17 cellular contexts compared by ENCODE assay signal in genomic region chr3:31255007-31255603, GRCh38.
DNase-seq lines count a peak whose midpoint lies in the region; ATAC-seq, FAIRE-seq and TF ChIP-seq lines count a peak whose summit lies in the region.
"Had no signal": no experiment of that assay in that cellular context is flagged by ENCODE, and none has a peak within 500 bp of the region (broad histone marks: within the 10 kb centered on the region; RNA-seq: fewer than 3 reads in every experiment).

No MANE protein-coding gene starts in this region.

- no peak for TF ChIP-seq CTCF in LNCaP clone FGC (IDR thresholded peaks at IDR 0.05; ENCODE audit: control insufficient read depth, extremely low read depth, insufficient read depth)
- no peak for TF ChIP-seq CTCF in keratinocyte (optimal IDR thresholded peaks at IDR 0.05 in 1 of 3, IDR thresholded peaks at IDR 0.05 in 1 of 3, conservative IDR thresholded peaks at IDR 0.05 in 1 of 3; ENCODE audit: extremely low read depth in 1 of 3, insufficient read depth in 2 of 3, low read length in 3 of 3)
- no peak for TF ChIP-seq CTCF in progenitor cell of endocrine pancreas (IDR thresholded peaks at IDR 0.05; ENCODE audit: unreplicated experiment)

- H4K20me1 ChIP-seq in keratinocyte (ENCODE audit: control insufficient read depth, extremely low read depth, insufficient read depth, low read length) = no peaks in the 10 kb centered on the region

- H3K4me1 Mint-ChIP-seq in progenitor cell of endocrine pancreas (ENCODE audit: low read depth) = peaks cover 3% of the 10 kb centered on the region

- no peak overlapping the region for H3K4me3 ChIP-seq in LNCaP clone FGC (ENCODE audit: low read depth, low read length)
- no peak overlapping the region for H3K4me3 ChIP-seq in keratinocyte (ENCODE audit: control insufficient read depth in 2 of 3, extremely low read depth in 1 of 3, insufficient read depth in 2 of 3, low read depth in 1 of 3, low read length in 3 of 3)
- H3K4me3 ChIP-seq: GM23248, HAP-1, SK-N-MC had no signal

- H3K9me1 ChIP-seq in keratinocyte (ENCODE audit: control insufficient read depth, extremely low read depth, insufficient read depth, low read length) = no peaks in the 10 kb centered on the region

- no peak overlapping the region for H3K4me3 Mint-ChIP-seq in progenitor cell of endocrine pancreas (ENCODE audit: low read depth)

- H3K27me3 Mint-ChIP-seq in progenitor cell of endocrine pancreas = no peaks in the 10 kb centered on the region

- dilution Hi-C loops in keratinocyte (cut with MboI; ENCODE audit: extremely low pct_ligation_motif_present, low sequenced_read_pairs) = no loop called here

- no peak overlapping the region for H2AFZ ChIP-seq in keratinocyte (ENCODE audit: control insufficient read depth, low read length)
- H2AFZ ChIP-seq: GM23248 had no signal

- peaks cover 16% of the 10 kb centered on the region for H3K9me3 Mint-ChIP-seq in progenitor cell of endocrine pancreas (ENCODE audit: low read depth)

- H3K36me3 Mint-ChIP-seq in progenitor cell of endocrine pancreas (ENCODE audit: insufficient read depth) = no peaks in the 10 kb centered on the region

- peak; percentile 44 for FAIRE-seq in keratinocyte (lab: Jason Lieb, UNC)

- H3K27ac Mint-ChIP-seq in progenitor cell of endocrine pancreas = peak overlapping the region; percentile 5

- no peaks in the 10 kb centered on the region for H3K27me3 ChIP-seq in keratinocyte (ENCODE audit: control insufficient read depth, extremely low read depth, insufficient read depth, low read length)

- no peak for ATAC-seq in GM19452 (IDR thresholded peaks at IDR 0.05; ENCODE audit: unreplicated experiment)

- H3K27ac ChIP-seq in keratinocyte (ENCODE audit: control insufficient read depth, insufficient read depth, low read length) = no peak overlapping the region
- H3K27ac ChIP-seq: GM23248, SK-N-MC had no signal

- H3K9me3 ChIP-seq in keratinocyte (ENCODE audit: control insufficient read depth, low read depth, low read length) = no peaks in the 10 kb centered on the region
- H3K9me3 ChIP-seq: HAP-1 had no signal

- in situ Hi-C loops in KBM-7 (cut with MboI; ENCODE audit: low pct_unique_long_range_greater_than_20kb, low sequenced_read_pairs) = no loop called here

- DNase-seq in LNCaP clone FGC (ENCODE audit: low read depth) = peak; percentile 88
- peak; percentile 14 to 57 for DNase-seq in NCI-H526 (lab: John Stamatoyannopoulos, UW)
- no peak for DNase-seq in keratinocyte (ENCODE audit: low read depth, low spot score)
- DNase-seq in progenitor cell of endocrine pancreas (ENCODE audit: low spot score, unreplicated experiment) = no peak
- no peak for DNase-seq in KBM-7
- DNase-seq in stimulated activated naive CD4-positive, alpha-beta T cell (lab: John Stamatoyannopoulos, UW) = no peak
- DNase-seq: ACHN, GF-D8, GM23248, NCI-H1105, NCI-H2227 treated with DMSO at 0.1 percent for 48 hours, NCI-H510A treated with DMSO at 0.1 percent for 48 hours, OCI-M1, Right ventricle myocardium superior had no signal

- H3K9ac ChIP-seq in keratinocyte (ENCODE audit: control insufficient read depth, extremely low read depth, insufficient read depth, low read length) = no peak overlapping the region
- H3K9ac ChIP-seq: GM23248 had no signal

- no peaks in the 10 kb centered on the region for H3K36me3 ChIP-seq in keratinocyte (ENCODE audit: control insufficient read depth in 2 of 2, extremely low read depth in 1 of 2, insufficient read depth in 2 of 2, low read length in 2 of 2)
- H3K36me3 ChIP-seq: HAP-1 had no signal

- no peaks in the 10 kb centered on the region for H3K79me2 ChIP-seq in keratinocyte (ENCODE audit: control insufficient read depth, insufficient read depth, low read length)

- H3K4me2 ChIP-seq in keratinocyte (ENCODE audit: control insufficient read depth, extremely low read depth, insufficient read depth, low read depth, low read length) = no peak overlapping the region

- peaks cover 5% of the 10 kb centered on the region for H3K4me1 ChIP-seq in keratinocyte (ENCODE audit: control insufficient read depth, extremely low read depth, insufficient read depth, low read length)
- H3K4me1 ChIP-seq: HAP-1 had no signal

Comparison
In these comparisons a context has a peak if more than half of its experiments do, and no peak if none do; other contexts are left out.
1. DNase-seq: peak in LNCaP clone FGC (single experiment) and NCI-H526 (2 of 2); none in keratinocyte (single experiment), progenitor cell of endocrine pancreas (single experiment), KBM-7 (single experiment) and stimulated activated naive CD4-positive, alpha-beta T cell (0 of 6).